Comparison of ENCODE assay signal across 20 cellular contexts in the genomic region with DNA sequence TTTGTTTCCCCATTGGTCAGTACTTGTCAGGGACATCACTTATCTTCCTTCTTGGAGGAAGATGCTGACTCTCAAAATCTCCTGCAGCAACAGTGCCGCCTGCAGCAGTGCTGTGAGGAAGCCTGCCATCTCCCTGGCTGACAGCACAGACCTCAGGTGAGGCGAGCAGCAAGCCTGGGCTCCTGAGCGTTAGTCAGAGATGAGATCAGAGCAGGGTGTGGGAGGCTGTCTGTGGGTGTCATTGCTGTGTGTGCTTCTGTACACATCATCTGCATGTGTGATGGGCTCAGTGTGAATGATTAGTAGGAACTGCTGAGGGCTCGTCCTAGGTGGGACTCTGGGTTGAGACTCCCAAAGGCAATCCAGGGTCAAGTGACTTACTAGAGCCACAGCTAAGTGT. TPM values are rescaled to one million over a fixed set of nuclear protein-coding genes. Genes with fewer than 3 reads are reported as not detected.
DNase-seq lines count a peak whose midpoint lies in the region; ATAC-seq, FAIRE-seq and TF ChIP-seq lines count a peak whose summit lies in the region.
"Had no signal": no experiment of that assay in that cellular context is flagged by ENCODE, and none has a peak within 500 bp of the region (broad histone marks: within the 10 kb centered on the region; RNA-seq: fewer than 3 reads in every experiment).

No MANE protein-coding gene starts in this region.

- DNase-seq in activated CD4-positive, alpha-beta T cell treated with anti-CD3 and anti-CD28 coated beads for 48 hours, result peak; percentile 52
- DNase-seq in activated CD4-positive, alpha-beta T cell treated with anti-CD3 and anti-CD28 coated beads, Interleukin-2, amount 10 ng/mL, durations not matched to agents 7 days and 5 days, result no peak
- DNase-seq in activated CD8-positive, alpha-beta T cell treated with anti-CD3 and anti-CD28 coated beads, Interleukin-2, amount 10 ng/mL, durations not matched to agents 7 days and 5 days, result no peak
- peak; percentile 15 for DNase-seq in fibroblast of mammary gland (ENCODE audit: low read depth)
- peak; percentile 57 for DNase-seq in stimulated activated CD4-positive, alpha-beta T cell treated with anti-CD3 and anti-CD28 coated beads, Interleukin-4, amount 100 ng/mL, for 24 hours
- no peak for DNase-seq in GM12891 (ENCODE audit: insufficient read length, low spot score)
- DNase-seq in effector CD8-positive, alpha-beta T cell (lab: John Stamatoyannopoulos, UW), result no peak
- DNase-seq: CD4-positive, CD25-positive, alpha-beta regulatory T cell; NCI-H2081 treated with DMSO at 0.1 percent for 48 hours; NCI-H526 treated with DMSO at 0.1 percent for 48 hours; pancreas; PC-9; T1000; uterus had no signal

- H3K27me3 Mint-ChIP-seq in activated CD4-positive, alpha-beta T cell treated with anti-CD3 and anti-CD28 coated beads, Interleukin-2, amount 10 ng/mL, durations not matched to agents 7 days and 5 days, result no peaks in the 10 kb centered on the region
- H3K27me3 Mint-ChIP-seq in activated CD8-positive, alpha-beta T cell treated with anti-CD3 and anti-CD28 coated beads, Interleukin-2, amount 10 ng/mL, durations not matched to agents 7 days and 5 days (ENCODE audit: low read depth), result no peaks in the 10 kb centered on the region
- H3K27me3 Mint-ChIP-seq: CD4-positive, CD25-positive, alpha-beta regulatory T cell had no signal

- no peak for TF ChIP-seq POLR2A in GM12891 (IDR thresholded peaks at IDR 0.05; ENCODE audit: low read depth, low read length)

- CTCF ChIA-PET in activated CD4-positive, alpha-beta T cell treated with anti-CD3 and anti-CD28 coated beads, Interleukin-2, amount 10 ng/mL, durations not matched to agents 7 days and 5 days (lab: Charles Lee), result interaction anchor here (1.8 to 2.5 kb wide), 3 partner anchors 11 to 19 kb away, joined by 5 to 9 read pairs (median 9); no protein-coding TSS in a partner anchor
- CTCF ChIA-PET in activated CD8-positive, alpha-beta T cell treated with anti-CD3 and anti-CD28 coated beads, Interleukin-2, amount 10 ng/mL, durations not matched to agents 7 days and 5 days (lab: Charles Lee), result interaction anchor here (1.2 to 2.2 kb wide), 3 partner anchors 11 to 56 kb away, joined by 4 to 9 read pairs (median 5); a partner anchor contains a TSS

- POLR2A ChIA-PET in activated CD4-positive, alpha-beta T cell treated with anti-CD3 and anti-CD28 coated beads, Interleukin-2, amount 10 ng/mL, durations not matched to agents 7 days and 5 days (lab: Charles Lee), result no interaction called here
- POLR2A ChIA-PET in activated CD8-positive, alpha-beta T cell treated with anti-CD3 and anti-CD28 coated beads, Interleukin-2, amount 10 ng/mL, durations not matched to agents 7 days and 5 days (lab: Charles Lee), result no interaction called here

- peaks cover 15% of the 10 kb centered on the region for H3K4me1 Mint-ChIP-seq in activated CD4-positive, alpha-beta T cell treated with anti-CD3 and anti-CD28 coated beads, Interleukin-2, amount 10 ng/mL, durations not matched to agents 7 days and 5 days
- peaks cover 14% of the 10 kb centered on the region for H3K4me1 Mint-ChIP-seq in activated CD8-positive, alpha-beta T cell treated with anti-CD3 and anti-CD28 coated beads, Interleukin-2, amount 10 ng/mL, durations not matched to agents 7 days and 5 days (ENCODE audit: low read depth)

- H3K4me3 ChIP-seq in fibroblast of mammary gland (ENCODE audit: control insufficient read depth, low read depth, low read length), result no peak overlapping the region
- H3K4me3 ChIP-seq: esophagus muscularis mucosa, pancreas, PC-9, uterus had no signal

- H3K9me3 Mint-ChIP-seq in activated CD4-positive, alpha-beta T cell treated with anti-CD3 and anti-CD28 coated beads, Interleukin-2, amount 10 ng/mL, durations not matched to agents 7 days and 5 days, result no peaks in the 10 kb centered on the region
- H3K9me3 Mint-ChIP-seq in activated CD8-positive, alpha-beta T cell treated with anti-CD3 and anti-CD28 coated beads, Interleukin-2, amount 10 ng/mL, durations not matched to agents 7 days and 5 days (ENCODE audit: insufficient read depth), result no peaks in the 10 kb centered on the region
- H3K9me3 Mint-ChIP-seq: CD4-positive, CD25-positive, alpha-beta regulatory T cell had no signal

- peak; percentile 32 for ATAC-seq in activated CD8-positive, alpha-beta T cell treated with anti-CD3 and anti-CD28 coated beads, Interleukin-2, amount 10 ng/mL, durations not matched to agents 7 days and 5 days
- no peak for ATAC-seq in GM19351 (IDR thresholded peaks at IDR 0.05; ENCODE audit: unreplicated experiment)
- ATAC-seq: pancreas had no signal

- H3K4me3 Mint-ChIP-seq in activated CD4-positive, alpha-beta T cell treated with anti-CD3 and anti-CD28 coated beads, Interleukin-2, amount 10 ng/mL, durations not matched to agents 7 days and 5 days, result no peak overlapping the region
- H3K4me3 Mint-ChIP-seq in activated CD8-positive, alpha-beta T cell treated with anti-CD3 and anti-CD28 coated beads, Interleukin-2, amount 10 ng/mL, durations not matched to agents 7 days and 5 days, result no peak overlapping the region

- no peak for TF ChIP-seq CTCF in fibroblast of mammary gland (conservative IDR thresholded peaks at IDR 0.05; ENCODE audit: control insufficient read depth, insufficient read depth, low read depth, low read length)

- no peak overlapping the region for H3K27ac Mint-ChIP-seq in activated CD4-positive, alpha-beta T cell treated with anti-CD3 and anti-CD28 coated beads, Interleukin-2, amount 10 ng/mL, durations not matched to agents 7 days and 5 days
- no peak overlapping the region for H3K27ac Mint-ChIP-seq in activated CD8-positive, alpha-beta T cell treated with anti-CD3 and anti-CD28 coated beads, Interleukin-2, amount 10 ng/mL, durations not matched to agents 7 days and 5 days
- H3K27ac Mint-ChIP-seq: CD4-positive, CD25-positive, alpha-beta regulatory T cell had no signal

- peaks cover 44% of the 10 kb centered on the region for H3K36me3 Mint-ChIP-seq in activated CD4-positive, alpha-beta T cell treated with anti-CD3 and anti-CD28 coated beads, Interleukin-2, amount 10 ng/mL, durations not matched to agents 7 days and 5 days (ENCODE audit: low read depth)
- H3K36me3 Mint-ChIP-seq in activated CD8-positive, alpha-beta T cell treated with anti-CD3 and anti-CD28 coated beads, Interleukin-2, amount 10 ng/mL, durations not matched to agents 7 days and 5 days (ENCODE audit: low read depth), result peaks cover 50% of the 10 kb centered on the region

- FAIRE-seq in GM12891 (lab: Jason Lieb, UNC), result no peak
- FAIRE-seq: H1, pancreas had no signal

TF ChIP-seq in GM12891, 5 proteins besides CTCF, POLR2A, EP300 and RAD21:
- no peak for TF ChIP-seq POU2F2 (IDR thresholded peaks at IDR 0.05; ENCODE audit: low read depth, low read length)
- no peak for TF ChIP-seq PAX5 (IDR thresholded peaks at IDR 0.05; ENCODE audit: insufficient read depth, low read length, severe bottlenecking)
- no peak for TF ChIP-seq SPI1 (IDR thresholded peaks at IDR 0.05; ENCODE audit: low read depth, low read length)
- no peak for TF ChIP-seq TAF1 (IDR thresholded peaks at IDR 0.05; ENCODE audit: low read depth, low read length)
- TF ChIP-seq POLR2AphosphoS5 (IDR thresholded peaks at IDR 0.05; ENCODE audit: low read depth, low read length), result no peak

RNA-seq across cellular contexts. Expression of a gene that starts 6.1 kb away (rescaled TPM):
- 10 to 100 TPM; 33.4 to 35.9 TPM for total RNA-seq in activated CD4-positive, alpha-beta T cell treated with anti-CD3 and anti-CD28 coated beads, Interleukin-2, amount 10 ng/mL, durations not matched to agents 7 days and 5 days
- 10 to 100 TPM; 33.2 to 35.9 TPM for total RNA-seq in activated CD8-positive, alpha-beta T cell treated with anti-CD3 and anti-CD28 coated beads, Interleukin-2, amount 10 ng/mL, durations not matched to agents 7 days and 5 days
- 11.1 TPM for polyA plus RNA-seq in GM12891 (2012; ENCODE audit: low read depth, missing spikeins)

RNA-seq across cellular contexts. Expression of a gene that starts 29.9 kb away (rescaled TPM):
- total RNA-seq in activated CD4-positive, alpha-beta T cell treated with anti-CD3 and anti-CD28 coated beads, Interleukin-2, amount 10 ng/mL, durations not matched to agents 7 days and 5 days, result not detected
- total RNA-seq in activated CD8-positive, alpha-beta T cell treated with anti-CD3 and anti-CD28 coated beads, Interleukin-2, amount 10 ng/mL, durations not matched to agents 7 days and 5 days, result not detected
- polyA plus RNA-seq in GM12891 (2012; ENCODE audit: low read depth, missing spikeins), result not detected
- total RNA-seq: CD4-positive, CD25-positive, alpha-beta regulatory T cell; dermis microvascular lymphatic vessel endothelial cell; esophagus muscularis mucosa; H1; myocyte; pancreas; PC-9; SK-MEL-5 had no signal
- polyA plus RNA-seq: CD4-positive, CD25-positive, alpha-beta regulatory T cell had no signal

RNA-seq across cellular contexts. Expression of a gene that starts 56.0 kb away (rescaled TPM):
- total RNA-seq in activated CD4-positive, alpha-beta T cell treated with anti-CD3 and anti-CD28 coated beads, Interleukin-2, amount 10 ng/mL, durations not matched to agents 7 days and 5 days, result 10 to 100 TPM; 50.4 to 50.9 TPM
- 10 to 100 TPM; 55.0 to 64.5 TPM for total RNA-seq in activated CD8-positive, alpha-beta T cell treated with anti-CD3 and anti-CD28 coated beads, Interleukin-2, amount 10 ng/mL, durations not matched to agents 7 days and 5 days
- polyA plus RNA-seq in GM12891 (2012; ENCODE audit: low read depth, missing spikeins), result 32.7 TPM

Comparison
In these comparisons a context has a peak if more than half of its experiments do, and no peak if none do; other contexts are left out.
1. DNase-seq: peak in activated CD4-positive, alpha-beta T cell treated with anti-CD3 and anti-CD28 coated beads for 48 hours (single experiment), fibroblast of mammary gland (single experiment) and stimulated activated CD4-positive, alpha-beta T cell treated with anti-CD3 and anti-CD28 coated beads, Interleukin-4, amount 100 ng/mL, for 24 hours (single experiment); none in activated CD4-positive, alpha-beta T cell treated with anti-CD3 and anti-CD28 coated beads, Interleukin-2, amount 10 ng/mL, durations not matched to agents 7 days and 5 days (single experiment), activated CD8-positive, alpha-beta T cell treated with anti-CD3 and anti-CD28 coated beads, Interleukin-2, amount 10 ng/mL, durations not matched to agents 7 days and 5 days (single experiment), GM12891 (single experiment) and effector CD8-positive, alpha-beta T cell (single experiment).